Comparison of ENCODE assay signal across 9 cellular contexts in genomic region chr1:231181271-231181670, GRCh38. TPM values are rescaled to one million over a fixed set of nuclear protein-coding genes. Genes with fewer than 3 reads are reported as not detected.
"Had no signal": no experiment of that assay in that cellular context is flagged by ENCODE, and none has a peak within 500 bp of the region (broad histone marks: within the 10 kb centered on the region; RNA-seq: fewer than 3 reads in every experiment).

No MANE protein-coding gene starts in this region.

- DNase-seq: GDM1, GF-D8 had no signal

- FAIRE-seq: G401.6, GM12878, GM12891, GM12892, GM18507, GM19239 had no signal

- ATAC-seq: GM12878 had no signal

- H3K4me3 ChIP-seq: GM12878 had no signal

RNA-seq across cellular contexts. Expression of gene TRIM67, which starts 19.4 kb away (rescaled TPM):
- total RNA-seq: G401, GM12878 had no signal
